Comparison of ENCODE assay signal across 19 cellular contexts in the genomic region with DNA sequence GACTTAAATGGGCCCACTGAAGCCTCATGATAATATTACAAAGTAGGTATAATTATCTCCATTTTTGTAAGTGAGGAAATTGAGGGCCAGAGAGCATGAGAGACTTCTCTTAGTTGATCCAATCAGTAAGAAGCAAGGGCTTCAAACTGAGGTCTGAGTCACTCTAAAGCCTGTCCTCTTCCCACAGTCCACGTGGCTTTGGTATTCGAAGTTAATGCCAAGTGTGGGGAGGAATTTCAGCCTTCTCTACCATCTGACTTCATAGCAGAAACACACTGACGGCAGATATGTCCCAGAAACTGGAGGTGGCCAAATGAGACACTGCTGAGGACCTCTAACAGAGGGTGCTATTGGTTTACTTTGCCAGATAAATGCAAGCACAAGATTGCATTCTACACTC.
DNase-seq lines count a peak whose midpoint lies in the region; ATAC-seq, FAIRE-seq and TF ChIP-seq lines count a peak whose summit lies in the region.
"Had no signal": no experiment of that assay in that cellular context is flagged by ENCODE, and none has a peak within 500 bp of the region (broad histone marks: within the 10 kb centered on the region; RNA-seq: fewer than 3 reads in every experiment).

No MANE protein-coding gene starts in this region.

- peak overlapping the region; percentile 71 for H3K27ac Mint-ChIP-seq in astrocyte (ENCODE audit: unreplicated experiment)
- H3K27ac Mint-ChIP-seq: activated T-helper 1 cell treated with anti-CD3 and anti-CD28 coated beads, Interleukin-12 subunit alpha, Interleukin-12 subunit beta, Interleukin-2, Interleukin-4 antibody, amounts not matched to agents 30 ng/mL and 10 ng/mL and 1 ng/mL, durations not matched to agents 14 hours and 24 hours and 36 hours; T-helper 2 cell treated with Interferon-gamma antibody and Interleukin-4, amounts not matched to agents 5 μg/mL and 100 μg/mL, for 36 hours had no signal

- WGBS in heart right ventricle, 2 donors: 29 to 47% methylated on average over 3 of the region's 3 CpGs

- H3K27me3 Mint-ChIP-seq in astrocyte (ENCODE audit: low read depth, unreplicated experiment): no peaks in the 10 kb centered on the region
- H3K27me3 Mint-ChIP-seq: brain had no signal

- no peaks in the 10 kb centered on the region for H3K9me3 Mint-ChIP-seq in astrocyte (ENCODE audit: unreplicated experiment)
- H3K9me3 Mint-ChIP-seq: activated T-helper 1 cell treated with anti-CD3 and anti-CD28 coated beads, Interleukin-12 subunit alpha, Interleukin-12 subunit beta, Interleukin-2, Interleukin-4 antibody, amounts not matched to agents 30 ng/mL and 10 ng/mL and 1 ng/mL, durations not matched to agents 14 hours and 24 hours and 36 hours; T-helper 2 cell treated with Interferon-gamma antibody and Interleukin-4, amounts not matched to agents 5 μg/mL and 100 μg/mL, for 36 hours had no signal

- H3K27ac ChIP-seq in astrocyte (ENCODE audit: low read depth, low read length) (no peak overlapping the region), heart right ventricle (no peak overlapping the region), thoracic aorta (no peak overlapping the region)
- H3K27ac ChIP-seq: BLaER1 had no signal

- H3K4me3 Mint-ChIP-seq in astrocyte (ENCODE audit: unreplicated experiment): no peak overlapping the region
- H3K4me3 Mint-ChIP-seq: activated T-helper 1 cell treated with anti-CD3 and anti-CD28 coated beads, Interleukin-12 subunit alpha, Interleukin-12 subunit beta, Interleukin-2, Interleukin-4 antibody, amounts not matched to agents 30 ng/mL and 10 ng/mL and 1 ng/mL, durations not matched to agents 14 hours and 24 hours and 36 hours; brain; T-helper 2 cell treated with Interferon-gamma antibody and Interleukin-4, amounts not matched to agents 5 μg/mL and 100 μg/mL, for 36 hours had no signal

- intact Hi-C loops in Right ventricle myocardium superior (cut with DNase I) (no loop called here), cardiac septum (cut with DNase I) (no loop called here), heart right ventricle (cut with DNase I) (no loop called here)

- H3K4me3 ChIP-seq in astrocyte (ENCODE audit: insufficient read depth, low read depth, low read length) (no peak overlapping the region), heart right ventricle (no peak overlapping the region), thoracic aorta (no peak overlapping the region)
- H3K4me3 ChIP-seq: BLaER1 had no signal

- H3K4me1 Mint-ChIP-seq in astrocyte (ENCODE audit: low read depth, unreplicated experiment): peaks cover 6% of the 10 kb centered on the region

- DNase-seq in Right ventricle myocardium superior (no peak), cardiac septum (ENCODE audit: low spot score) (no peak), astrocyte (ENCODE audit: low read depth) (peak; percentile 86), heart right ventricle (peak in 1 of 2 donors; percentile 11), thoracic aorta (ENCODE audit: low spot score) (peak; percentile 17), NAMALWA (ENCODE audit: low spot score) (no peak), LoVo (ENCODE audit: low spot score) (no peak)
- DNase-seq: activated CD4-positive, alpha-beta T cell treated with anti-CD3 and anti-CD28 coated beads for 48 hours; NCI-H1048; NCI-H510A treated with DMSO at 0.1 percent for 48 hours; retina; RPMI8226; stimulated activated naive CD8-positive, alpha-beta T cell treated with anti-CD3 and anti-CD28 coated beads, Interleukin-15, Interleukin-2, amounts not matched to agents 100 U/mL and 50 U/mL, for 24 hours had no signal

- H3K9me3 ChIP-seq in astrocyte (ENCODE audit: insufficient read depth, low read depth, low read length) (no peaks in the 10 kb centered on the region), heart right ventricle (no peaks in the 10 kb centered on the region), thoracic aorta (no peaks in the 10 kb centered on the region)
- H3K9me3 ChIP-seq: BLaER1 had no signal

- no peaks in the 10 kb centered on the region for H3K79me2 ChIP-seq in astrocyte (ENCODE audit: insufficient read depth, low read length)

- no peaks in the 10 kb centered on the region for H4K20me1 ChIP-seq in astrocyte (ENCODE audit: insufficient read depth, low read length)
- H4K20me1 ChIP-seq: BLaER1 had no signal

- FAIRE-seq in astrocyte (lab: Jason Lieb, UNC): no peak
- FAIRE-seq: H1 had no signal

- no peaks in the 10 kb centered on the region for H3K36me3 Mint-ChIP-seq in astrocyte (ENCODE audit: low read depth, unreplicated experiment)

- H3K36me3 ChIP-seq in astrocyte (ENCODE audit: insufficient read depth, low read length): no peaks in the 10 kb centered on the region
- peaks cover 0 to 16% (median 0%) of the 10 kb centered on the region in 9 donors for H3K36me3 ChIP-seq in heart right ventricle
- H3K36me3 ChIP-seq in thoracic aorta: no peaks in the 10 kb centered on the region
- H3K36me3 ChIP-seq: BLaER1 had no signal

- H3K4me1 ChIP-seq in astrocyte (ENCODE audit: insufficient read depth, low read length): no peaks in the 10 kb centered on the region
- peaks cover 0 to 50% (median 29%) of the 10 kb centered on the region in 9 donors for H3K4me1 ChIP-seq in heart right ventricle
- peaks cover 28 to 61% of the 10 kb centered on the region in 2 donors for H3K4me1 ChIP-seq in thoracic aorta (ENCODE audit: control insufficient read depth in 1 of 2, low read depth in 2 of 2)
- H3K4me1 ChIP-seq: BLaER1 had no signal

- no peak overlapping the region for H2AFZ ChIP-seq in astrocyte (ENCODE audit: low read depth, low read length)

- no peaks in the 10 kb centered on the region for H3K27me3 ChIP-seq in astrocyte (ENCODE audit: insufficient read depth, low read length)
- H3K27me3 ChIP-seq in heart right ventricle: no peaks in the 10 kb centered on the region
- H3K27me3 ChIP-seq in thoracic aorta (replicated peaks; ENCODE audit: insufficient read depth): no peaks in the 10 kb centered on the region
- H3K27me3 ChIP-seq: BLaER1 had no signal

- H3K4me2 ChIP-seq in astrocyte (ENCODE audit: low read length): no peak overlapping the region
- H3K4me2 ChIP-seq: BLaER1 had no signal

- ATAC-seq in Right ventricle myocardium superior (ENCODE audit: poor library complexity) (peak; percentile 34), heart right ventricle (peak in 7 of 8 donors; percentile 36 to 83 (median 64)), thoracic aorta (ENCODE audit: insufficient number of reproducible peaks, low FRiP score, low read depth) (peak; percentile 61), HG03457 (IDR thresholded peaks at IDR 0.05; ENCODE audit: unreplicated experiment) (no peak)
- ATAC-seq: stimulated activated naive CD8-positive, alpha-beta T cell treated with anti-CD3 and anti-CD28 coated beads, Interleukin-15, Interleukin-2, amounts not matched to agents 100 U/mL and 50 U/mL, for 24 hours had no signal

- TF ChIP-seq CTCF in astrocyte (IDR thresholded peaks at IDR 0.05; ENCODE audit: insufficient read depth, low read depth, low read length): no peak
- peak in 4 of 9 donors; percentile 7 to 19 (median 17) for TF ChIP-seq CTCF in heart right ventricle (IDR thresholded peaks at IDR 0.05)
- no peak for TF ChIP-seq CTCF in thoracic aorta (IDR thresholded peaks at IDR 0.05)

- no peak overlapping the region for H3K9ac ChIP-seq in astrocyte (ENCODE audit: low read length)
- H3K9ac ChIP-seq: BLaER1 had no signal

Comparison
In these comparisons a context has a peak if more than half of its experiments do, and no peak if none do; other contexts are left out.
1. DNase-seq: peak in astrocyte (single experiment) and thoracic aorta (single experiment); none in Right ventricle myocardium superior (single experiment), cardiac septum (single experiment), NAMALWA (single experiment) and LoVo (single experiment).